In genomic region chr6:10641494-10641893, GRCh38 we compare ENCODE assay signal across 35 cellular contexts. TPM values are rescaled to one million over a fixed set of nuclear protein-coding genes. Genes with fewer than 3 reads are reported as not detected.
"Had no signal": no experiment of that assay in that cellular context is flagged by ENCODE, and none has a peak within 500 bp of the region (broad histone marks: within the 10 kb centered on the region; RNA-seq: fewer than 3 reads in every experiment).

No MANE protein-coding gene starts in this region.

- H3K4me3 ChIP-seq: ascending aorta, breast epithelium, cardiac muscle cell, colonic mucosa, esophagus squamous epithelium, gastroesophageal sphincter had no signal

- ATAC-seq: activated CD4-positive, alpha-beta T cell treated with anti-CD3 and anti-CD28 coated beads for 36 hours; activated naive CD4-positive, alpha-beta T cell treated with anti-CD3 and anti-CD28 coated beads, Interleukin-2, amount 50 U/mL, for 72 hours; activated T-cell treated with anti-CD3 and anti-CD28 coated beads, Interleukin-2, amount 50 U/mL, for 72 hours; gastroesophageal sphincter; T-helper 17 cell had no signal

- H3K9me3 ChIP-seq: ascending aorta, breast epithelium, colonic mucosa, esophagus squamous epithelium, gastroesophageal sphincter had no signal

- DNase-seq: activated CD4-positive, alpha-beta memory T cell treated with anti-CD3 and anti-CD28 coated beads, Interleukin-2, amount 10 ng/mL, durations not matched to agents 7 days and 5 days; activated CD4-positive, alpha-beta T cell treated with anti-CD3 and anti-CD28 coated beads for 36 hours; activated CD4-positive, alpha-beta T cell treated with anti-CD3 and anti-CD28 coated beads, Interleukin-2, amount 10 ng/mL, durations not matched to agents 7 days and 5 days; activated CD4-positive, alpha-beta T cell treated with anti-CD3 and anti-CD28 coated beads, Interleukin-2, amount 50 U/mL, for 4 hours; activated CD4-positive, CD25-positive, alpha-beta regulatory T cell; activated CD4-positive, CD25-positive, alpha-beta regulatory T cell treated with anti-CD3 and anti-CD28 coated beads, Interleukin-2, amount 50 U/mL, for 72 hours; activated CD8-positive, alpha-beta memory T cell treated with anti-CD3 and anti-CD28 coated beads, Interleukin-2, amount 50 U/mL, for 48 hours; activated gamma-delta T cell; activated naive CD4-positive, alpha-beta T cell; activated naive CD4-positive, alpha-beta T cell treated with anti-CD3 and anti-CD28 coated beads, Interleukin-2, amount 10 ng/mL, durations not matched to agents 7 days and 5 days; activated naive CD8-positive, alpha-beta T cell treated with anti-CD3 and anti-CD28 coated beads, Interleukin-2, amount 10 ng/mL, durations not matched to agents 7 days and 5 days; activated T-cell treated with anti-CD3 and anti-CD28 coated beads for 4 hours; activated T-cell treated with anti-CD3 and anti-CD28 coated beads, Interleukin-2, amount 50 U/mL, for 24 hours; activated T-cell treated with anti-CD3 and anti-CD28 coated beads, Interleukin-2, amount 50 U/mL, for 72 hours; central memory CD4-positive, alpha-beta T cell; cerebellar nuclear complex; colonic mucosa; effector CD8-positive, alpha-beta T cell; esophagus squamous epithelium; foreskin melanocyte; SW 1271; T-helper 1 cell; T-helper 17 cell; T1000; WERI-Rb-1 had no signal

- H3K36me3 Mint-ChIP-seq: activated naive CD4-positive, alpha-beta T cell treated with anti-CD3 and anti-CD28 coated beads, Interleukin-2, amount 10 ng/mL, durations not matched to agents 7 days and 5 days; brain had no signal

- H3K9me3 Mint-ChIP-seq: activated CD4-positive, alpha-beta memory T cell treated with anti-CD3 and anti-CD28 coated beads, Interleukin-2, amount 10 ng/mL, durations not matched to agents 7 days and 5 days; activated CD4-positive, alpha-beta T cell treated with anti-CD3 and anti-CD28 coated beads, Interleukin-2, amount 10 ng/mL, durations not matched to agents 7 days and 5 days; activated naive CD4-positive, alpha-beta T cell treated with anti-CD3 and anti-CD28 coated beads, Interleukin-2, amount 10 ng/mL, durations not matched to agents 7 days and 5 days; activated T-cell treated with anti-CD3 and anti-CD28 coated beads, Interleukin-2, amount 50 U/mL, for 24 hours; T-helper 2 cell treated with Interferon-gamma antibody and Interleukin-4, amounts not matched to agents 5 μg/mL and 100 μg/mL, for 36 hours had no signal

- H3K27me3 ChIP-seq: ascending aorta, breast epithelium, cardiac muscle cell, colonic mucosa, esophagus squamous epithelium, gastroesophageal sphincter had no signal

- H3K4me3 Mint-ChIP-seq: activated CD4-positive, alpha-beta memory T cell treated with anti-CD3 and anti-CD28 coated beads, Interleukin-2, amount 10 ng/mL, durations not matched to agents 7 days and 5 days; activated CD4-positive, alpha-beta T cell treated with anti-CD3 and anti-CD28 coated beads for 36 hours; activated CD4-positive, alpha-beta T cell treated with anti-CD3 and anti-CD28 coated beads, Interleukin-2, amount 10 ng/mL, durations not matched to agents 7 days and 5 days; activated naive CD4-positive, alpha-beta T cell treated with anti-CD3 and anti-CD28 coated beads, Interleukin-2, amount 10 ng/mL, durations not matched to agents 7 days and 5 days; activated naive CD8-positive, alpha-beta T cell treated with anti-CD3 and anti-CD28 coated beads, Interleukin-2, amount 10 ng/mL, durations not matched to agents 7 days and 5 days; activated T-cell treated with anti-CD3 and anti-CD28 coated beads, Interleukin-2, amount 50 U/mL, for 24 hours; activated T-cell treated with anti-CD3 and anti-CD28 coated beads, Interleukin-2, amount 50 U/mL, for 72 hours; brain; T-helper 17 cell; T-helper 2 cell treated with Interferon-gamma antibody and Interleukin-4, amounts not matched to agents 5 μg/mL and 100 μg/mL, for 36 hours had no signal

- H3K27me3 Mint-ChIP-seq: activated naive CD8-positive, alpha-beta T cell treated with anti-CD3 and anti-CD28 coated beads, Interleukin-2, amount 10 ng/mL, durations not matched to agents 7 days and 5 days had no signal

- H3K27ac Mint-ChIP-seq: activated CD4-positive, alpha-beta memory T cell treated with anti-CD3 and anti-CD28 coated beads, Interleukin-2, amount 10 ng/mL, durations not matched to agents 7 days and 5 days; activated CD4-positive, alpha-beta T cell treated with anti-CD3 and anti-CD28 coated beads for 36 hours; activated CD4-positive, alpha-beta T cell treated with anti-CD3 and anti-CD28 coated beads, Interleukin-2, amount 10 ng/mL, durations not matched to agents 7 days and 5 days; activated naive CD4-positive, alpha-beta T cell treated with anti-CD3 and anti-CD28 coated beads, Interleukin-2, amount 10 ng/mL, durations not matched to agents 7 days and 5 days; activated naive CD8-positive, alpha-beta T cell treated with anti-CD3 and anti-CD28 coated beads, Interleukin-2, amount 10 ng/mL, durations not matched to agents 7 days and 5 days; activated T-cell treated with anti-CD3 and anti-CD28 coated beads, Interleukin-2, amount 50 U/mL, for 24 hours; activated T-cell treated with anti-CD3 and anti-CD28 coated beads, Interleukin-2, amount 50 U/mL, for 72 hours; brain; T-helper 17 cell; T-helper 2 cell treated with Interferon-gamma antibody and Interleukin-4, amounts not matched to agents 5 μg/mL and 100 μg/mL, for 36 hours had no signal

- H3K27ac ChIP-seq: ascending aorta, breast epithelium, cardiac muscle cell, colonic mucosa, epithelial cell of prostate, esophagus squamous epithelium, gastroesophageal sphincter, WERI-Rb-1 had no signal

- H3K36me3 ChIP-seq: ascending aorta, breast epithelium, cardiac muscle cell, colonic mucosa, esophagus squamous epithelium, gastroesophageal sphincter, WERI-Rb-1 had no signal

- H3K4me1 ChIP-seq: breast epithelium, colonic mucosa, esophagus squamous epithelium, gastroesophageal sphincter had no signal

- H3K4me1 Mint-ChIP-seq: brain had no signal

RNA-seq across cellular contexts. Expression of gene C6orf52, which starts 52.9 kb away (rescaled TPM):
- total RNA-seq: ascending aorta, endothelial cell of umbilical vein, esophagus squamous epithelium, fibroblast of villous mesenchyme had no signal
